14 cellular contexts compared by ENCODE assay signal in genomic region chr17:50687200-50688066, GRCh38. TPM values are rescaled to one million over a fixed set of nuclear protein-coding genes. Genes with fewer than 3 reads are reported as not detected.
DNase-seq lines count a peak whose midpoint lies in the region; ATAC-seq and TF ChIP-seq lines count a peak whose summit lies in the region.
"Had no signal": no experiment of that assay in that cellular context is flagged by ENCODE, and none has a peak within 500 bp of the region (broad histone marks: within the 10 kb centered on the region; RNA-seq: fewer than 3 reads in every experiment).

No MANE protein-coding gene starts in this region.

- 83% methylated on average over 16 of the region's 16 CpGs for WGBS in sigmoid colon, 2 donors

- POLR2A ChIA-PET in WTC11 (lab: Charles Lee), result no interaction called here

- H3K79me2 ChIP-seq in GM23338 (replicated peaks; ENCODE audit: insufficient read depth), result no peaks in the 10 kb centered on the region

- peaks cover 5% of the 10 kb centered on the region for H3K27me3 Mint-ChIP-seq in GM23338 (ENCODE audit: insufficient read depth, low read depth, poor library complexity)
- no peaks in the 10 kb centered on the region for H3K27me3 Mint-ChIP-seq in WTC11 (ENCODE audit: low read depth)

- H3K36me3 Mint-ChIP-seq in GM23338 (ENCODE audit: low read depth), result no peaks in the 10 kb centered on the region; the same call in 2 of the 3 replicates
- no peaks in the 10 kb centered on the region for H3K36me3 Mint-ChIP-seq in WTC11

- no peak for TF ChIP-seq CTCF in GM23338 (conservative IDR thresholded peaks at IDR 0.05; ENCODE audit: low read depth in 2 of 2)
- TF ChIP-seq CTCF in WTC11 (IDR thresholded peaks at IDR 0.05), result no peak
- no peak for TF ChIP-seq CTCF in left ventricle myocardium inferior (IDR thresholded peaks at IDR 0.05; ENCODE audit: borderline replicate concordance)
- TF ChIP-seq CTCF in sigmoid colon (IDR thresholded peaks at IDR 0.05), result no peak

- peak overlapping the region; percentile 86 for H2AFZ ChIP-seq in GM23338

- H3K4me1 ChIP-seq in GM23338 (ENCODE audit: insufficient read depth) (peaks cover 3% of the 10 kb centered on the region), left ventricle myocardium inferior (peaks cover 31% of the 10 kb centered on the region), sigmoid colon (peaks cover 0 to 65% (median 49%) of the 10 kb centered on the region in 4 donors)

- TF ChIP-seq POLR2A in sigmoid colon (IDR thresholded peaks at IDR 0.05), result no peak

- H3K9me3 ChIP-seq in left ventricle myocardium inferior (replicated peaks) (no peaks in the 10 kb centered on the region), sigmoid colon (no peaks in the 10 kb centered on the region)
- H3K9me3 ChIP-seq: mucosa of descending colon had no signal

- H3K4me2 ChIP-seq in GM23338, result no peak overlapping the region

- H3K36me3 ChIP-seq in GM23338 (ENCODE audit: insufficient read depth) (no peaks in the 10 kb centered on the region), left ventricle myocardium inferior (peaks cover 2% of the 10 kb centered on the region), sigmoid colon (no peaks in the 10 kb centered on the region)

- no peak overlapping the region for H3K27ac ChIP-seq in GM23338 (ENCODE audit: low read depth)
- H3K27ac ChIP-seq in left ventricle myocardium inferior (replicated peaks), result peak overlapping the region; percentile 48
- peak overlapping the region; percentile 75 to 88 (median 80) for H3K27ac ChIP-seq in sigmoid colon

- H3K4me1 Mint-ChIP-seq in GM23338 (peaks cover 37% of the 10 kb centered on the region), WTC11 (peaks cover 28% of the 10 kb centered on the region)

- no peak for TF ChIP-seq EP300 in sigmoid colon (IDR thresholded peaks at IDR 0.05)

- peaks cover 15% of the 10 kb centered on the region; the same call in 1 of the 2 replicates for H3F3A ChIP-seq in GM23338 (replicated peaks; ENCODE audit: low read depth)

- H3K9me2 ChIP-seq in GM23338 (ENCODE audit: insufficient read depth), result no peaks in the 10 kb centered on the region

- ATAC-seq in GM23338, result peak; percentile 38
- ATAC-seq in WTC11, result peak; percentile 45
- no peak for ATAC-seq in GM21360 (IDR thresholded peaks at IDR 0.05; ENCODE audit: unreplicated experiment)

- H3K4me3 Mint-ChIP-seq in GM23338 (no peak overlapping the region), WTC11 (no peak overlapping the region)

- H4K20me1 ChIP-seq in GM23338 (replicated peaks; ENCODE audit: insufficient read depth), result no peaks in the 10 kb centered on the region

- H3K9me3 Mint-ChIP-seq in GM23338 (no peaks in the 10 kb centered on the region), WTC11 (no peaks in the 10 kb centered on the region)

- intact Hi-C loops in left ventricle myocardium inferior (cut with micrococcal nuclease), result no loop called here
- intact Hi-C loops in sigmoid colon (cut with DNase I), result loop anchor here (2.0 kb wide), 1 partner anchor 19 kb away; the partner anchor contains the start of gene ANKRD40

- DNase-seq in GM23338 (ENCODE audit: low spot score), result peak; percentile 56
- DNase-seq in WTC11 (ENCODE audit: low spot score), result peak; percentile 46
- DNase-seq in left ventricle myocardium inferior, result no peak
- DNase-seq in sigmoid colon, result peak; percentile 74
- DNase-seq in activated naive CD4-positive, alpha-beta T cell (lab: John Stamatoyannopoulos, UW), result no peak
- no peak for DNase-seq in DMS153 (lab: John Stamatoyannopoulos, UW)
- no peak for DNase-seq in activated CD4-positive, alpha-beta T cell treated with anti-CD3 and anti-CD28 coated beads for 48 hours
- DNase-seq: activated CD4-positive, alpha-beta T cell treated with anti-CD3 and anti-CD28 coated beads, Interleukin-2, amount 50 U/mL, for 48 hours; DND-41; NCI-H146; SIG-M5; stimulated activated CD4-positive, alpha-beta T cell treated with anti-CD3 and anti-CD28 coated beads, Interleukin-2, amount 100 ng/mL, for 48 hours had no signal

- H3K4me3 ChIP-seq in GM23338 (no peak overlapping the region), left ventricle myocardium inferior (no peak overlapping the region), sigmoid colon (no peak overlapping the region)
- H3K4me3 ChIP-seq: mucosa of descending colon had no signal

- no peak overlapping the region; the same call in 1 of the 2 replicates for H3K27ac Mint-ChIP-seq in GM23338
- H3K27ac Mint-ChIP-seq in WTC11, result peak overlapping the region; percentile 57; the same call in 1 of the 2 replicates

- no peaks in the 10 kb centered on the region for H3K27me3 ChIP-seq in GM23338 (ENCODE audit: insufficient read depth)
- no peaks in the 10 kb centered on the region for H3K27me3 ChIP-seq in left ventricle myocardium inferior (ENCODE audit: low read depth)
- H3K27me3 ChIP-seq in sigmoid colon, result no peaks in the 10 kb centered on the region

- CTCF ChIA-PET in WTC11 (lab: Charles Lee), result interaction anchor here (0.5 to 2.2 kb wide), 5 partner anchors 57 to 1325 kb away, joined by 3 to 8 read pairs (median 6); no protein-coding TSS in a partner anchor

TF ChIP-seq in GM23338, 12 proteins besides CTCF, POLR2A, EP300 and RAD21 (continues in another document):
- no peak for TF ChIP-seq EZH2phosphoT487 (IDR thresholded peaks at IDR 0.05; ENCODE audit: unreplicated experiment)
- no peak for TF ChIP-seq POLR2AphosphoS5 (IDR thresholded peaks at IDR 0.05; ENCODE audit: low read depth)
- no peak for TF ChIP-seq ZNF331 (CRISPR knock-in tag; IDR thresholded peaks at IDR 0.05; ENCODE audit: low read depth)
- no peak for TF ChIP-seq JUNB (IDR thresholded peaks at IDR 0.05; ENCODE audit: unreplicated experiment)
- TF ChIP-seq EZH2 (IDR thresholded peaks at IDR 0.05; ENCODE audit: low read depth, unreplicated experiment), result no peak
- no peak for TF ChIP-seq STAT1 (IDR thresholded peaks at IDR 0.05; ENCODE audit: unreplicated experiment)

TF ChIP-seq in WTC11, 78 proteins besides CTCF, POLR2A, EP300 and RAD21:
- TF ChIP-seq NFYB (CRISPR knock-in tag; conservative IDR thresholded peaks at IDR 0.05; ENCODE audit: low read depth) (no peak), GABPB1 (CRISPR knock-in tag; IDR thresholded peaks at IDR 0.05) (peak; percentile 49; the same call in 1 of the 2 replicates), PRDM15 (CRISPR knock-in tag; IDR thresholded peaks at IDR 0.05) (peak; percentile 99)

RNA-seq across cellular contexts. Expression of gene ANKRD40, which starts 20.3 kb away (rescaled TPM):
- 35.5 and 42.1 TPM in 2 replicates for total RNA-seq in GM23338 (2014; rRNA removed; shearing (Covaris generic))
- polyA plus RNA-seq in GM23338 (2016; fragmentation: Nextera tagmentation; extraction: Ambion mirVana) (19.0 and 19.8 TPM in 2 replicates), sigmoid colon (10 to 100 TPM; 12.3 to 14.4 (median 12.9) TPM)
- total RNA-seq in WTC11 (2021) (43.3 to 45.3 TPM (median 45.3 TPM) in 3 replicates), left ventricle myocardium inferior (53.1 TPM), sigmoid colon (10 to 100 TPM; 51.2 to 76.3 (median 63.7) TPM)

RNA-seq across cellular contexts. Expression of gene LUC7L3, which starts 32.0 kb away (rescaled TPM):
- 58.0 and 69.3 TPM in 2 replicates for total RNA-seq in GM23338 (2014; rRNA removed; shearing (Covaris generic))
- 369 and 501 TPM in 2 replicates for polyA plus RNA-seq in GM23338 (2016; fragmentation: Nextera tagmentation; extraction: Ambion mirVana)
- 182 to 190 TPM (median 186 TPM) in 3 replicates for total RNA-seq in WTC11 (2021)
- 64.4 TPM for total RNA-seq in left ventricle myocardium inferior
- 100 to 1,000 TPM in 1 of 4 donors, 10 to 100 TPM in 3; 65.6 to 165 (median 76.2) TPM for total RNA-seq in sigmoid colon
- 100 to 1,000 TPM in 1 of 3 donors, 10 to 100 TPM in 2; 43.2 to 188 (median 70.8) TPM for polyA plus RNA-seq in sigmoid colon

RNA-seq across cellular contexts. Expression of gene ABCC3, which starts 52.8 kb away (rescaled TPM):
- total RNA-seq in GM23338 (2014; rRNA removed; shearing (Covaris generic)), result 0.27 TPM in 1 of 2 replicates, not detected in the other
- not detected in 2 replicates for polyA plus RNA-seq in GM23338 (2016; fragmentation: Nextera tagmentation; extraction: Ambion mirVana)
- total RNA-seq in WTC11 (2021), result 0.92 to 2.6 TPM (median 0.99 TPM) in 3 replicates
- 0.88 TPM for total RNA-seq in left ventricle myocardium inferior
- total RNA-seq in sigmoid colon, result 1 to 10 TPM in 3 of 4 donors, under 1 TPM in 1; 0.71 to 2.6 (median 1.8) TPM
- polyA plus RNA-seq in sigmoid colon, result 10 to 100 TPM; 11.4 to 94.1 (median 12.3) TPM

Comparison
In these comparisons a context has a peak if more than half of its experiments do, and no peak if none do; other contexts are left out.
1. DNase-seq: peak in GM23338 (single experiment), WTC11 (single experiment) and sigmoid colon (single experiment); none in left ventricle myocardium inferior (single experiment), activated naive CD4-positive, alpha-beta T cell (0 of 4), DMS153 (single experiment) and activated CD4-positive, alpha-beta T cell treated with anti-CD3 and anti-CD28 coated beads for 48 hours (single experiment).